1 cellular context compared by ENCODE assay signal in genomic region chr2:171595896-171596295, GRCh38.
TF ChIP-seq lines count a peak whose summit lies in the region.

No MANE protein-coding gene starts in this region.

TF ChIP-seq in H1, 55 proteins besides CTCF, POLR2A, EP300 and RAD21 (continued from another document):
- no peak for TF ChIP-seq TAF1 (IDR thresholded peaks at IDR 0.05; ENCODE audit: low read depth, low read length)
- TF ChIP-seq ATF2 (IDR thresholded peaks at IDR 0.05; ENCODE audit: low read length), result no peak
- TF ChIP-seq ZNF274 (IDR thresholded peaks at IDR 0.05; ENCODE audit: borderline replicate concordance, extremely low read depth, low read length), result no peak
- TF ChIP-seq, protein P1, sequence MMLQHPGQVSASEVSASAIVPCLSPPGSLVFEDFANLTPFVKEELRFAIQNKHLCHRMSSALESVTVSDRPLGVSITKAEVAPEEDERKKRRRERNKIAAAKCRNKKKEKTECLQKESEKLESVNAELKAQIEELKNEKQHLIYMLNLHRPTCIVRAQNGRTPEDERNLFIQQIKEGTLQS (IDR thresholded peaks at IDR 0.05; ENCODE audit: insufficient read depth, low read depth, low read length), result no peak
- no peak for TF ChIP-seq ASH2L (IDR thresholded peaks at IDR 0.05; ENCODE audit: low read length)
- TF ChIP-seq CHD7 (IDR thresholded peaks at IDR 0.05; ENCODE audit: insufficient replicate concordance, low read length), result no peak
- TF ChIP-seq RFX5 (IDR thresholded peaks at IDR 0.05; ENCODE audit: borderline replicate concordance, low read depth, low read length), result no peak
- TF ChIP-seq HDAC2 (IDR thresholded peaks at IDR 0.05; ENCODE audit: borderline replicate concordance in 1 of 2, low read depth in 2 of 2, low read length in 2 of 2), result no peak
- TF ChIP-seq HDAC6 (IDR thresholded peaks at IDR 0.05; ENCODE audit: low read depth, low read length), result no peak
